In genomic region chr1:246931549-246932365, GRCh38 we compare ENCODE assay signal across 8 cellular contexts. TPM values are rescaled to one million over a fixed set of nuclear protein-coding genes. Genes with fewer than 3 reads are reported as not detected.
DNase-seq lines count a peak whose midpoint lies in the region; ATAC-seq and TF ChIP-seq lines count a peak whose summit lies in the region.

A gene with protein sequence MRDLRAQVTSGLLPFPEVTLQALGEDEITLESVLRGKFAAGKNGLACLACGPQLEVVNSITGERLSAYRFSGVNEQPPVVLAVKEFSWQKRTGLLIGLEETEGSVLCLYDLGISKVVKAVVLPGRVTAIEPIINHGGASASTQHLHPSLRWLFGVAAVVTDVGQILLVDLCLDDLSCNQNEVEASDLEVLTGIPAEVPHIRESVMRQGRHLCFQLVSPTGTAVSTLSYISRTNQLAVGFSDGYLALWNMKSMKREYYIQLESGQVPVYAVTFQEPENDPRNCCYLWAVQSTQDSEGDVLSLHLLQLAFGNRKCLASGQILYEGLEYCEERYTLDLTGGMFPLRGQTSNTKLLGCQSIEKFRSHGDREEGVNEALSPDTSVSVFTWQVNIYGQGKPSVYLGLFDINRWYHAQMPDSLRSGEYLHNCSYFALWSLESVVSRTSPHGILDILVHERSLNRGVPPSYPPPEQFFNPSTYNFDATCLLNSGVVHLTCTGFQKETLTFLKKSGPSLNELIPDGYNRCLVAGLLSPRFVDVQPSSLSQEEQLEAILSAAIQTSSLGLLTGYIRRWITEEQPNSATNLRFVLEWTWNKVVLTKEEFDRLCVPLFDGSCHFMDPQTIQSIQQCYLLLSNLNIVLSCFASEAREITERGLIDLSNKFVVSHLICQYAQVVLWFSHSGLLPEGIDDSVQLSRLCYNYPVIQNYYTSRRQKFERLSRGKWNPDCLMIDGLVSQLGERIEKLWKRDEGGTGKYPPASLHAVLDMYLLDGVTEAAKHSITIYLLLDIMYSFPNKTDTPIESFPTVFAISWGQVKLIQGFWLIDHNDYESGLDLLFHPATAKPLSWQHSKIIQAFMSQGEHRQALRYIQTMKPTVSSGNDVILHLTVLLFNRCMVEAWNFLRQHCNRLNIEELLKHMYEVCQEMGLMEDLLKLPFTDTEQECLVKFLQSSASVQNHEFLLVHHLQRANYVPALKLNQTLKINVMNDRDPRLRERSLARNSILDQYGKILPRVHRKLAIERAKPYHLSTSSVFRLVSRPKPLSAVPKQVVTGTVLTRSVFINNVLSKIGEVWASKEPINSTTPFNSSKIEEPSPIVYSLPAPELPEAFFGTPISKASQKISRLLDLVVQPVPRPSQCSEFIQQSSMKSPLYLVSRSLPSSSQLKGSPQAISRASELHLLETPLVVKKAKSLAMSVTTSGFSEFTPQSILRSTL (N-terminal part only) (minus strand): TSS chr1:246931948. CDS start chr1:246918370, 13,578 bp downstream.

- WGBS in heart right ventricle, 2 donors: 0 to 1% methylated on average over 72 to 90 of the region's 90 CpGs

- peak; percentile 90 for ATAC-seq in HG02870 (IDR thresholded peaks at IDR 0.05; ENCODE audit: unreplicated experiment)
- peak; percentile 98 to 99 (median 99) for ATAC-seq in heart right ventricle
- ATAC-seq in upper lobe of right lung: peak; percentile 98

- H3K4me1 ChIP-seq in heart right ventricle: peaks cover 0 to 34% (median 23%) of the 10 kb centered on the region in 9 donors
- peaks cover 16% of the 10 kb centered on the region for H3K4me1 ChIP-seq in upper lobe of right lung

- no peaks in the 10 kb centered on the region for H3K27me3 ChIP-seq in heart right ventricle
- no peaks in the 10 kb centered on the region for H3K27me3 ChIP-seq in upper lobe of right lung

- intact Hi-C loops in T-helper 1 cell treated with Interleukin-12 subunit alpha and Interleukin-12 subunit beta and Interleukin-4 antibody, amounts not matched to agents 30 ng/mL and 1 ng/mL, for 36 hours (cut with micrococcal nuclease): loop anchor here (1.0 to 10.0 kb wide), 15 partner anchors 24 to 1961 kb away; partner anchors contain the start of genes CNST, SCCPDH, SMYD3 and TFB2M
- intact Hi-C loops in heart right ventricle (cut with DNase I) (loop anchor here in 1 of 10 donors (1.0 kb wide), 1 partner anchor 16 kb away; no protein-coding TSS in a partner anchor), posterior vena cava (cut with DNase I) (no loop called here), upper lobe of right lung (cut with DNase I) (no loop called here)

- peak within 1 kb of the TSS; percentile 58 to 98 (median 90) for H3K4me3 ChIP-seq in heart right ventricle
- peak within 1 kb of the TSS; percentile 92 for H3K4me3 ChIP-seq in upper lobe of right lung

- in situ Hi-C loops in GM13976 (cut with MboI; ENCODE audit: low sequenced_read_pairs, unreplicated experiment): no loop called here

- H3K27ac ChIP-seq in heart right ventricle: peak within 1 kb of the TSS; percentile 82 to 98 (median 96)
- H3K27ac ChIP-seq in upper lobe of right lung: peak within 1 kb of the TSS; percentile 96

- DNase-seq in GM13976 (ENCODE audit: low spot score) (peak; percentile 98), NCI-H146 treated with DMSO at 0.1 percent for 48 hours (lab: John Stamatoyannopoulos, UW; ENCODE audit: unreplicated experiment) (peak; percentile 98), amniotic epithelial cell (ENCODE audit: low read depth) (peak; percentile 97), heart right ventricle (peak; percentile 95 to 97), posterior vena cava (ENCODE audit: low spot score) (peak; percentile 99), upper lobe of right lung (peak; percentile 97)

- TF ChIP-seq CTCF in GM13976 (IDR thresholded peaks at IDR 0.05; ENCODE audit: borderline replicate concordance, control extremely low read depth, extremely low read depth, insufficient read depth, missing control alignments) (no peak), heart right ventricle (IDR thresholded peaks at IDR 0.05) (peak in 1 of 9 donors; percentile 10), upper lobe of right lung (IDR thresholded peaks at IDR 0.05) (no peak)

- H3K36me3 ChIP-seq in heart right ventricle (peaks cover 0 to 21% (median 3%) of the 10 kb centered on the region in 9 donors), upper lobe of right lung (peaks cover 13% of the 10 kb centered on the region)

- H3K9me3 ChIP-seq in heart right ventricle (no peaks in the 10 kb centered on the region), upper lobe of right lung (no peaks in the 10 kb centered on the region)

RNA-seq across cellular contexts. Expression of the gene that starts here (rescaled TPM):
- 38.2 and 41.0 TPM in 2 replicates for total RNA-seq in T-helper 1 cell treated with Interleukin-12 subunit alpha and Interleukin-12 subunit beta and Interleukin-4 antibody, amounts not matched to agents 30 ng/mL and 1 ng/mL, for 36 hours
- total RNA-seq in heart right ventricle (10 to 100 TPM; 16.8 to 29.2 (median 19.2) TPM), posterior vena cava (10 to 100 TPM; 22.6 to 33.4 TPM), upper lobe of right lung (28.8 TPM)
- polyA plus RNA-seq in heart right ventricle: 1 to 10 TPM; 5.7 to 9.4 TPM

Comparison
In these comparisons a context has a peak if more than half of its experiments do, and no peak if none do; other contexts are left out.
1. Peak in every context shown above with its lines: DNase-seq, ATAC-seq, H3K4me3 ChIP-seq and H3K27ac ChIP-seq.